Comparison of ENCODE assay signal across 1 cellular context in the genomic region with DNA sequence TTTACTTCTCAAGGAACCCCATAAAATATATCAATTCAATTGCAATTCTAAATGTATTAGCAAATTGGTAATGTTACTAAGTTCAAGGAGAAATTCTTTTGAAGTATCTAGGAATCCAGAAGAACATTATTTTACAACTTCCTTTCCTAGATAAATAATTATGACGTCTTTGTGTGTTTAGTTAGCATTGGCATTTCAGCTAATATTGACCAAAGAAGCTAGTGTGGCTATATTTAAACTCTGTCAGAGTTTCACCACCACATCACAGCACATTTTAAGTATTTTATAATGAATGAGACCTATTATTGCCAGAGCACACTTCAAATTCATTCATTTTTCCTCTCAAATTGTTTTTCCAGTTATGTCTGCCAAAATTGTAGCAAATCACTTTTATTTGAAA.
TF ChIP-seq lines count a peak whose summit lies in the region.

No MANE protein-coding gene starts in this region.

TF ChIP-seq in A549, 52 proteins besides CTCF, POLR2A, EP300 and RAD21 (continued from another document):
- TF ChIP-seq, protein P1, sequence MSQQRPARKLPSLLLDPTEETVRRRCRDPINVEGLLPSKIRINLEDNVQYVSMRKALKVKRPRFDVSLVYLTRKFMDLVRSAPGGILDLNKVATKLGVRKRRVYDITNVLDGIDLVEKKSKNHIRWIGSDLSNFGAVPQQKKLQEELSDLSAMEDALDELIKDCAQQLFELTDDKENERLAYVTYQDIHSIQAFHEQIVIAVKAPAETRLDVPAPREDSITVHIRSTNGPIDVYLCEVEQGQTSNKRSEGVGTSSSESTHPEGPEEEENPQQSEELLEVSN (IDR thresholded peaks at IDR 0.05; ENCODE audit: borderline replicate concordance, low read depth) = no peak
- TF ChIP-seq GATA3 (IDR thresholded peaks at IDR 0.05; ENCODE audit: borderline replicate concordance) (no peak), RCOR1 (IDR thresholded peaks at IDR 0.05; ENCODE audit: low read depth, low read length) (no peak), RNF2 (IDR thresholded peaks at IDR 0.05; ENCODE audit: borderline replicate concordance, low read depth) (no peak), NR3C1 (IDR thresholded peaks at IDR 0.05) (no peak), ZFP36 (IDR thresholded peaks at IDR 0.05; ENCODE audit: borderline replicate concordance, partially characterized antibody) (no peak), NFE2L2 (conservative IDR thresholded peaks at IDR 0.05; ENCODE audit: low read length) (no peak), HOXA7 (CRISPR knock-in tag; IDR thresholded peaks at IDR 0.05) (no peak), BCL3 (IDR thresholded peaks at IDR 0.05) (no peak), HDAC2 (IDR thresholded peaks at IDR 0.05) (no peak), EHF (CRISPR knock-in tag; IDR thresholded peaks at IDR 0.05) (no peak), FOSB (CRISPR knock-in tag; IDR thresholded peaks at IDR 0.05) (no peak), CEBPB (IDR thresholded peaks at IDR 0.05) (no peak), ZC3H11A (IDR thresholded peaks at IDR 0.05) (no peak), FOSL2 (IDR thresholded peaks at IDR 0.05) (no peak), FOSL2 (CRISPR knock-in tag; IDR thresholded peaks at IDR 0.05) (no peak), JUNB (IDR thresholded peaks at IDR 0.05) (no peak), FOXS1 (CRISPR knock-in tag; IDR thresholded peaks at IDR 0.05) (no peak), ZNF302 (CRISPR knock-in tag; IDR thresholded peaks at IDR 0.05) (no peak), JUN (IDR thresholded peaks at IDR 0.05) (no peak)
